Comparison of ENCODE assay signal across 11 cellular contexts in the genomic region with DNA sequence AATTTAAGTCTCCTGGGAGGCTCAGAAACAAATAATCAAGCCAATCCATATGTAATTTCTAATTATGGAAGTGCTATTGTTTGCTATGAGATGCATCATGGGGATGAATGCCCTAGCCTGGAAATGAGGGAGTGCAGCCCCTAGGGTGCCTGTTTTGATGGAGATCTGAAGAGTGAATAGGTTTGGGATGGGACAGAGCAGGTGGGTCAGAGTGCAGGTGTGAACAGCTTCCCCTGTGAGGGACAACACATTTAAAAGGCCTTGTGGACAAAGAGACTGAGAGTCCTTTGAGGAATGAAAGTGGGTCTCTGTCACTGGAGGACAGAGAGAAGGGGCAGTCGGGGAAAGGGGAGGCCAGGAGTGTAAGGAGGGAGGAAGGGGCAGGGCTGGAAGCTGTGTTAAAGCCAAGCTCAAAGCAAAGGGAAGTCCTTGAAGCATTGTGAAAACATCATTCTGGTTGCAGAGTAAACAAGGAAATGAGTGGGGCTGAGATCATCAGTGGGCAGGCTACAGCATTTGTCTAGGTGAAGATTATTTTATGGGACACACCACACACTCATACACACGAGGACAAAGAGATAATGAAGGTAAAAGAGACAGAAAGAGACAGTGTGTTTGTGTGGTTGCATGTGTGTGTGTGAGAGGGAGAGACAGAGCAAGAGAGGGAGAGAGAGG.
DNase-seq lines count a peak whose midpoint lies in the region; ATAC-seq, FAIRE-seq and TF ChIP-seq lines count a peak whose summit lies in the region.
"Had no signal": no experiment of that assay in that cellular context is flagged by ENCODE, and none has a peak within 500 bp of the region (broad histone marks: within the 10 kb centered on the region; RNA-seq: fewer than 3 reads in every experiment).

No MANE protein-coding gene starts in this region.

- TF ChIP-seq CTCF in colonic mucosa (IDR thresholded peaks at IDR 0.05) (no peak), pancreas (IDR thresholded peaks at IDR 0.05) (no peak), spleen (IDR thresholded peaks at IDR 0.05 in 8 of 11, conservative IDR thresholded peaks at IDR 0.05 in 3 of 11) (no peak)

- no peaks in the 10 kb centered on the region for H3K4me1 ChIP-seq in colonic mucosa
- no peaks in the 10 kb centered on the region for H3K4me1 ChIP-seq in pancreas
- no peaks in the 10 kb centered on the region for H3K4me1 ChIP-seq in spleen

- no peak overlapping the region for H3K4me3 Mint-ChIP-seq in activated naive CD8-positive, alpha-beta T cell treated with anti-CD3 and anti-CD28 coated beads for 36 hours
- H3K4me3 Mint-ChIP-seq: stimulated activated naive CD8-positive, alpha-beta T cell treated with anti-CD3 and anti-CD28 coated beads, Interleukin-15, Interleukin-2, amounts not matched to agents 100 ng/mL and 50 ng/mL, for 24 hours; T-helper 1 cell treated with Interleukin-12 subunit alpha and Interleukin-12 subunit beta and Interleukin-4 antibody, amounts not matched to agents 30 μg/mL and 1 μg/mL, for 36 hours had no signal

- H3K9me3 ChIP-seq in colonic mucosa: no peaks in the 10 kb centered on the region
- no peaks in the 10 kb centered on the region for H3K9me3 ChIP-seq in pancreas
- peaks cover 0 to 6% (median 0%) of the 10 kb centered on the region in 8 donors for H3K9me3 ChIP-seq in spleen

- H3K36me3 Mint-ChIP-seq in activated naive CD8-positive, alpha-beta T cell treated with anti-CD3 and anti-CD28 coated beads for 36 hours: no peaks in the 10 kb centered on the region

- no peaks in the 10 kb centered on the region for H3K36me3 ChIP-seq in colonic mucosa
- no peaks in the 10 kb centered on the region for H3K36me3 ChIP-seq in pancreas
- H3K36me3 ChIP-seq in spleen: no peaks in the 10 kb centered on the region

- H3K27me3 ChIP-seq in colonic mucosa: no peaks in the 10 kb centered on the region
- H3K27me3 ChIP-seq in pancreas: no peaks in the 10 kb centered on the region
- H3K27me3 ChIP-seq in spleen (replicated peaks in 1 of 7): no peaks in the 10 kb centered on the region

- intact Hi-C loops in colonic mucosa (cut with DNase I) (no loop called here), pancreas (cut with DNase I) (no loop called here), spleen (cut with DNase I; ENCODE audit: low total_unique reads) (no loop called here)

- H3K27me3 Mint-ChIP-seq in activated naive CD8-positive, alpha-beta T cell treated with anti-CD3 and anti-CD28 coated beads for 36 hours: no peaks in the 10 kb centered on the region
- H3K27me3 Mint-ChIP-seq: stimulated activated naive CD8-positive, alpha-beta T cell treated with anti-CD3 and anti-CD28 coated beads, Interleukin-15, Interleukin-2, amounts not matched to agents 100 ng/mL and 50 ng/mL, for 24 hours had no signal

- 11 to 22% methylated on average over 2 of the region's 2 CpGs for WGBS in pancreas, 2 donors
- 24 to 46% (median 42%) methylated on average over 2 of the region's 2 CpGs for WGBS in spleen, 5 donors

- H3K4me1 Mint-ChIP-seq in activated naive CD8-positive, alpha-beta T cell treated with anti-CD3 and anti-CD28 coated beads for 36 hours: no peaks in the 10 kb centered on the region

- DNase-seq in HCEC 1CT: peak; percentile 57
- peak; percentile 87 for DNase-seq in NCI-H345 (lab: John Stamatoyannopoulos, UW)
- DNase-seq in colonic mucosa: peak; percentile 17
- DNase-seq in pancreas: no peak
- DNase-seq in activated naive CD8-positive, alpha-beta T cell treated with anti-CD3 and anti-CD28 coated beads for 36 hours: no peak
- DNase-seq in T1000 (lab: John Stamatoyannopoulos, UW): no peak
- DNase-seq in spleen: no peak
- DNase-seq: activated naive CD4-positive, alpha-beta T cell had no signal

- H3K27ac Mint-ChIP-seq in activated naive CD8-positive, alpha-beta T cell treated with anti-CD3 and anti-CD28 coated beads for 36 hours: no peak overlapping the region
- H3K27ac Mint-ChIP-seq: stimulated activated naive CD8-positive, alpha-beta T cell treated with anti-CD3 and anti-CD28 coated beads, Interleukin-15, Interleukin-2, amounts not matched to agents 100 ng/mL and 50 ng/mL, for 24 hours; T-helper 1 cell treated with Interleukin-12 subunit alpha and Interleukin-12 subunit beta and Interleukin-4 antibody, amounts not matched to agents 30 μg/mL and 1 μg/mL, for 36 hours had no signal

- H3K4me3 ChIP-seq in colonic mucosa: no peak overlapping the region
- H3K4me3 ChIP-seq in pancreas: no peak overlapping the region
- no peak overlapping the region for H3K4me3 ChIP-seq in spleen

- ATAC-seq in pancreas (peak in 3 of 4 donors; percentile 59 to 88 (median 80)), HG03175 (IDR thresholded peaks at IDR 0.05; ENCODE audit: unreplicated experiment) (no peak)

- no peak for TF ChIP-seq POLR2A in spleen (IDR thresholded peaks at IDR 0.05)

- no peak overlapping the region for H3K27ac ChIP-seq in colonic mucosa
- H3K27ac ChIP-seq in pancreas: no peak overlapping the region
- no peak overlapping the region for H3K27ac ChIP-seq in spleen

- FAIRE-seq in pancreas (lab: Jason Lieb, UNC): no peak

- H3K9ac ChIP-seq in colonic mucosa (ENCODE audit: low read depth in 2 of 2, low read length in 2 of 2): no peak overlapping the region

- no peaks in the 10 kb centered on the region for H3K9me3 Mint-ChIP-seq in activated naive CD8-positive, alpha-beta T cell treated with anti-CD3 and anti-CD28 coated beads for 36 hours
- H3K9me3 Mint-ChIP-seq: stimulated activated naive CD8-positive, alpha-beta T cell treated with anti-CD3 and anti-CD28 coated beads, Interleukin-15, Interleukin-2, amounts not matched to agents 100 ng/mL and 50 ng/mL, for 24 hours; T-helper 1 cell treated with Interleukin-12 subunit alpha and Interleukin-12 subunit beta and Interleukin-4 antibody, amounts not matched to agents 30 μg/mL and 1 μg/mL, for 36 hours had no signal

Comparison
In these comparisons a context has a peak if more than half of its experiments do, and no peak if none do; other contexts are left out.
1. DNase-seq: peak in HCEC 1CT (single experiment), NCI-H345 (single experiment) and colonic mucosa (single experiment); none in pancreas (0 of 6), activated naive CD8-positive, alpha-beta T cell treated with anti-CD3 and anti-CD28 coated beads for 36 hours (single experiment), T1000 (single experiment) and spleen (single experiment).